In genomic region chr5:42026446-42026845, GRCh38 we compare ENCODE assay signal across 15 cellular contexts.
"Had no signal": no experiment of that assay in that cellular context is flagged by ENCODE, and none has a peak within 500 bp of the region (broad histone marks: within the 10 kb centered on the region; RNA-seq: fewer than 3 reads in every experiment).

No MANE protein-coding gene starts in this region.

- DNase-seq: NCI-H1092 treated with DMSO at 0.1 percent for 48 hours, NCI-H1436, NCI-H1694, NCI-H187 treated with DMSO at 0.1 percent for 48 hours, NCI-H2029 treated with DMSO at 0.1 percent for 48 hours, NCI-H2171 treated with DMSO at 0.1 percent for 48 hours, NCI-H345, NCI-H446 treated with DMSO at 0.1 percent for 48 hours, NCI-H510A treated with DMSO at 0.1 percent for 48 hours, NCI-H526, NCI-H82, SHP77 treated with DMSO at 0.1 percent for 48 hours, SJCRH30, SW 1271, T-cell had no signal
